In the genomic region with DNA sequence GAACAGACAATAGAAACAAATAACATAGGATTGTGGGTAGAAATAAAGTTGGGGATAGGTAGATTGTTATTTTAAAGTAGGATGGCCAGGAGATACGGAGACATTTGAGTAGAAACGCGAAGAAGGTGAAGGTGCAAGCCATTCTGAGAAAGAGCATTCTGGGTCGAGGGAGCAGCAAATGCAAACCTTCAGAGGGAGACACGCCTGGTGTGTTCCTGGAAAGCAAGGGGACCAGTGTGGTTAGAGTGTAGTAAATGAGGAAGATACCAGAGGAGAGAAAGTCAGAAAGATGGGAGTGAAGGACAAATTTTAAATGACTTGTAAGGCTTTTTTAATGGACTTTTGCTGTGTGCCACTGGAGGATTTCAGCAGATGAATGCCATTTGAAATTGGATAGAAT, we compare ENCODE assay signal across 10 cellular contexts. TPM values are rescaled to one million over a fixed set of nuclear protein-coding genes. Genes with fewer than 3 reads are reported as not detected.
DNase-seq lines count a peak whose midpoint lies in the region; ATAC-seq, FAIRE-seq and TF ChIP-seq lines count a peak whose summit lies in the region.
"Had no signal": no experiment of that assay in that cellular context is flagged by ENCODE, and none has a peak within 500 bp of the region (broad histone marks: within the 10 kb centered on the region; RNA-seq: fewer than 3 reads in every experiment).

No MANE protein-coding gene starts in this region.

- H3K79me2 ChIP-seq in GM23338 (replicated peaks; ENCODE audit: insufficient read depth) = peaks cover 31% of the 10 kb centered on the region

- H2AFZ ChIP-seq in GM23338 = no peak overlapping the region

- peak overlapping the region; percentile 92 for H3K4me3 Mint-ChIP-seq in GM23338
- H3K4me3 Mint-ChIP-seq in activated T-helper 17 cell treated with anti-CD3 and anti-CD28 coated beads, Interleukin-2, amount 50 U/mL, for 72 hours = peak overlapping the region; percentile 90

- FAIRE-seq in A549 (lab: Jason Lieb, UNC) = no peak
- FAIRE-seq: pancreas had no signal

- H3K4me1 ChIP-seq in A549 (peaks cover 14% of the 10 kb centered on the region; the same call in 2 of the 3 replicates), GM23338 (ENCODE audit: insufficient read depth) (no peaks in the 10 kb centered on the region; the same call in 1 of the 2 replicates)

- H3K36me3 Mint-ChIP-seq in GM23338 (ENCODE audit: low read depth) = peaks cover 19% of the 10 kb centered on the region
- H3K36me3 Mint-ChIP-seq in activated T-helper 17 cell treated with anti-CD3 and anti-CD28 coated beads, Interleukin-2, amount 50 U/mL, for 72 hours (ENCODE audit: low read depth) = peaks cover 57% of the 10 kb centered on the region

- no peak overlapping the region; the same call in 1 of the 2 replicates for H3K27ac Mint-ChIP-seq in GM23338
- H3K27ac Mint-ChIP-seq in activated T-helper 17 cell treated with anti-CD3 and anti-CD28 coated beads, Interleukin-2, amount 50 U/mL, for 72 hours = peak overlapping the region; percentile 96

- no peak for TF ChIP-seq RAD21 in A549 (conservative IDR thresholded peaks at IDR 0.05 in 1 of 2, IDR thresholded peaks at IDR 0.05 in 1 of 2)

- POLR2A ChIA-PET in A549 (lab: Yijun Ruan, JAX) = no interaction called here

- TF ChIP-seq CTCF in A549 (IDR thresholded peaks at IDR 0.05) = no peak
- no peak for TF ChIP-seq CTCF in GM23338 (conservative IDR thresholded peaks at IDR 0.05; ENCODE audit: low read depth in 2 of 2)

- H3K27ac ChIP-seq in A549 = no peak overlapping the region; a peak in 1 of 6 replicates
- H3K27ac ChIP-seq in GM23338 (ENCODE audit: low read depth) = no peak overlapping the region

- WGBS in A549 (ENCODE audit: missing lambda C conversion rate) = 91% methylated on average over 5 of the region's 5 CpGs

- peaks cover 5% of the 10 kb centered on the region for H3K4me1 Mint-ChIP-seq in GM23338
- peaks cover 20% of the 10 kb centered on the region for H3K4me1 Mint-ChIP-seq in activated T-helper 17 cell treated with anti-CD3 and anti-CD28 coated beads, Interleukin-2, amount 50 U/mL, for 72 hours

- no peaks in the 10 kb centered on the region for H4K20me1 ChIP-seq in GM23338 (replicated peaks; ENCODE audit: insufficient read depth)

- 0 out of 2 replicates have a peak, but pooled peaks cover 5% of the 10 kb centered on the region for H3F3A ChIP-seq in GM23338 (replicated peaks; ENCODE audit: low read depth)

- TF ChIP-seq EP300 in A549 (IDR thresholded peaks at IDR 0.05) = no peak; a peak in 1 of 5 replicates

- ATAC-seq in A549 = no peak
- no peak for ATAC-seq in GM23338
- ATAC-seq in activated T-helper 17 cell treated with anti-CD3 and anti-CD28 coated beads, Interleukin-2, amount 50 U/mL, for 72 hours (replicated peaks) = no peak
- ATAC-seq in HG03159 (IDR thresholded peaks at IDR 0.05; ENCODE audit: unreplicated experiment) = no peak

- H3K9me3 ChIP-seq in A549 = no peaks in the 10 kb centered on the region
- H3K9me3 ChIP-seq: pancreas had no signal

- no peaks in the 10 kb centered on the region for H3K9me3 Mint-ChIP-seq in GM23338
- no peaks in the 10 kb centered on the region for H3K9me3 Mint-ChIP-seq in activated T-helper 17 cell treated with anti-CD3 and anti-CD28 coated beads, Interleukin-2, amount 50 U/mL, for 72 hours

- H3K4me2 ChIP-seq in A549 = peak overlapping the region; percentile 77
- peak overlapping the region; percentile 93 for H3K4me2 ChIP-seq in GM23338

- no peaks in the 10 kb centered on the region for H3K27me3 ChIP-seq in GM23338 (ENCODE audit: insufficient read depth)
- H3K27me3 ChIP-seq: pancreas had no signal

- H3K27me3 Mint-ChIP-seq in GM23338 (ENCODE audit: insufficient read depth, low read depth, poor library complexity) = peaks cover 10% of the 10 kb centered on the region
- H3K27me3 Mint-ChIP-seq in activated T-helper 17 cell treated with anti-CD3 and anti-CD28 coated beads, Interleukin-2, amount 50 U/mL, for 72 hours = no peaks in the 10 kb centered on the region

- H3K36me3 ChIP-seq in GM23338 (ENCODE audit: insufficient read depth) = no peaks in the 10 kb centered on the region
- H3K36me3 ChIP-seq: pancreas had no signal

- DNase-seq in A549 (ENCODE audit: low read depth in 1 of 2, low spot score in 1 of 2) (no peak), GM23338 (ENCODE audit: low spot score) (no peak), kidney tubule cell (ENCODE audit: low spot score) (peak; percentile 8), AG08395 (ENCODE audit: low spot score) (no peak), NCI-H345 (lab: John Stamatoyannopoulos, UW) (no peak)
- DNase-seq in effector CD8-positive, alpha-beta T cell (lab: John Stamatoyannopoulos, UW) = no peak
- DNase-seq: pancreas, SW 1271 had no signal

- H3K4me3 ChIP-seq in A549 = no peak overlapping the region; the same call in 2 of the 3 replicates
- H3K4me3 ChIP-seq in GM23338 = peak overlapping the region; percentile 85

- CTCF ChIA-PET in A549 (lab: Yijun Ruan, JAX) = interaction anchor here (0.8 to 1.0 kb wide), 2 partner anchors 11 to 167 kb away, joined by 3 to 4 read pairs; no protein-coding TSS in a partner anchor

- TF ChIP-seq POLR2A in A549 (IDR thresholded peaks at IDR 0.05; ENCODE audit: low read length) = no peak

- H3K9me2 ChIP-seq in GM23338 (ENCODE audit: insufficient read depth) = no peaks in the 10 kb centered on the region

TF ChIP-seq in A549, 52 proteins besides CTCF, POLR2A, EP300 and RAD21:
- TF ChIP-seq SREBF2 (IDR thresholded peaks at IDR 0.05) (no peak), FOSL2 (IDR thresholded peaks at IDR 0.05) (no peak), FOSL2 (CRISPR knock-in tag; IDR thresholded peaks at IDR 0.05) (no peak)
- TF ChIP-seq, protein P1, sequence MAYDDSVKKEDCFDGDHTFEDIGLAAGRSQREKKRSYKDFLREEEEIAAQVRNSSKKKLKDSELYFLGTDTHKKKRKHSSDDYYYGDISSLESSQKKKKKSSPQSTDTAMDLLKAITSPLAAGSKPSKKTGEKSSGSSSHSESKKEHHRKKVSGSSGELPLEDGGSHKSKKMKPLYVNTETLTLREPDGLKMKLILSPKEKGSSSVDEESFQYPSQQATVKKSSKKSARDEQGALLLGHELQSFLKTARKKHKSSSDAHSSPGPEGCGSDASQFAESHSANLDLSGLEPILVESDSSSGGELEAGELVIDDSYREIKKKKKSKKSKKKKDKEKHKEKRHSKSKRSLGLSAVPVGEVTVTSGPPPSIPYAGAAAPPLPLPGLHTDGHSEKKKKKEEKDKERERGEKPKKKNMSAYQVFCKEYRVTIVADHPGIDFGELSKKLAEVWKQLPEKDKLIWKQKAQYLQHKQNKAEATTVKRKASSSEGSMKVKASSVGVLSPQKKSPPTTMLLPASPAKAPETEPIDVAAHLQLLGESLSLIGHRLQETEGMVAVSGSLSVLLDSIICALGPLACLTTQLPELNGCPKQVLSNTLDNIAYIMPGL (CRISPR knock-in tag; IDR thresholded peaks at IDR 0.05; ENCODE audit: borderline replicate concordance) = no peak

TF ChIP-seq in GM23338, 12 proteins besides CTCF, POLR2A, EP300 and RAD21:
- no peak for TF ChIP-seq JUNB (IDR thresholded peaks at IDR 0.05; ENCODE audit: unreplicated experiment)
- TF ChIP-seq, protein P2, sequence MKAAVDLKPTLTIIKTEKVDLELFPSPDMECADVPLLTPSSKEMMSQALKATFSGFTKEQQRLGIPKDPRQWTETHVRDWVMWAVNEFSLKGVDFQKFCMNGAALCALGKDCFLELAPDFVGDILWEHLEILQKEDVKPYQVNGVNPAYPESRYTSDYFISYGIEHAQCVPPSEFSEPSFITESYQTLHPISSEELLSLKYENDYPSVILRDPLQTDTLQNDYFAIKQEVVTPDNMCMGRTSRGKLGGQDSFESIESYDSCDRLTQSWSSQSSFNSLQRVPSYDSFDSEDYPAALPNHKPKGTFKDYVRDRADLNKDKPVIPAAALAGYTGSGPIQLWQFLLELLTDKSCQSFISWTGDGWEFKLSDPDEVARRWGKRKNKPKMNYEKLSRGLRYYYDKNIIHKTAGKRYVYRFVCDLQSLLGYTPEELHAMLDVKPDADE (IDR thresholded peaks at IDR 0.05) = no peak
- TF ChIP-seq EZH2 (IDR thresholded peaks at IDR 0.05; ENCODE audit: low read depth, unreplicated experiment) = no peak
- TF ChIP-seq, protein P3, sequence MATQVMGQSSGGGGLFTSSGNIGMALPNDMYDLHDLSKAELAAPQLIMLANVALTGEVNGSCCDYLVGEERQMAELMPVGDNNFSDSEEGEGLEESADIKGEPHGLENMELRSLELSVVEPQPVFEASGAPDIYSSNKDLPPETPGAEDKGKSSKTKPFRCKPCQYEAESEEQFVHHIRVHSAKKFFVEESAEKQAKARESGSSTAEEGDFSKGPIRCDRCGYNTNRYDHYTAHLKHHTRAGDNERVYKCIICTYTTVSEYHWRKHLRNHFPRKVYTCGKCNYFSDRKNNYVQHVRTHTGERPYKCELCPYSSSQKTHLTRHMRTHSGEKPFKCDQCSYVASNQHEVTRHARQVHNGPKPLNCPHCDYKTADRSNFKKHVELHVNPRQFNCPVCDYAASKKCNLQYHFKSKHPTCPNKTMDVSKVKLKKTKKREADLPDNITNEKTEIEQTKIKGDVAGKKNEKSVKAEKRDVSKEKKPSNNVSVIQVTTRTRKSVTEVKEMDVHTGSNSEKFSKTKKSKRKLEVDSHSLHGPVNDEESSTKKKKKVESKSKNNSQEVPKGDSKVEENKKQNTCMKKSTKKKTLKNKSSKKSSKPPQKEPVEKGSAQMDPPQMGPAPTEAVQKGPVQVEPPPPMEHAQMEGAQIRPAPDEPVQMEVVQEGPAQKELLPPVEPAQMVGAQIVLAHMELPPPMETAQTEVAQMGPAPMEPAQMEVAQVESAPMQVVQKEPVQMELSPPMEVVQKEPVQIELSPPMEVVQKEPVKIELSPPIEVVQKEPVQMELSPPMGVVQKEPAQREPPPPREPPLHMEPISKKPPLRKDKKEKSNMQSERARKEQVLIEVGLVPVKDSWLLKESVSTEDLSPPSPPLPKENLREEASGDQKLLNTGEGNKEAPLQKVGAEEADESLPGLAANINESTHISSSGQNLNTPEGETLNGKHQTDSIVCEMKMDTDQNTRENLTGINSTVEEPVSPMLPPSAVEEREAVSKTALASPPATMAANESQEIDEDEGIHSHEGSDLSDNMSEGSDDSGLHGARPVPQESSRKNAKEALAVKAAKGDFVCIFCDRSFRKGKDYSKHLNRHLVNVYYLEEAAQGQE (IDR thresholded peaks at IDR 0.05; ENCODE audit: unreplicated experiment) = no peak
- TF ChIP-seq STAT1 (IDR thresholded peaks at IDR 0.05; ENCODE audit: unreplicated experiment) = no peak
- TF ChIP-seq POLR2AphosphoS5 (IDR thresholded peaks at IDR 0.05; ENCODE audit: low read depth) = no peak
- TF ChIP-seq NANOG (IDR thresholded peaks at IDR 0.05; ENCODE audit: borderline replicate concordance) = no peak

RNA-seq across cellular contexts. Expression of a gene that starts 1.7 kb away (rescaled TPM):
- polyA plus RNA-seq in A549 (2011; rRNA removed) (16.0 and 19.7 TPM in 2 replicates), A549 (2017; fragmentation: RNase III; extraction: RNeasy Plus Mini Kit Qiagen cat#74134 plus additional on column Dnase treatment) (7.5 to 8.5 TPM (median 7.9 TPM) in 3 replicates), GM23338 (2016; fragmentation: Nextera tagmentation; extraction: Ambion mirVana) (12.2 and 17.0 TPM in 2 replicates)
- 4.9 and 5.2 TPM in 2 replicates for polyA plus RNA-seq in A549 (2012; cell fraction: cytosol; rRNA removed)
- 2.9 and 4.5 TPM in 2 replicates for polyA plus RNA-seq in A549 (2012; cell fraction: nucleus; rRNA removed)
- polyA minus RNA-seq in A549 (2011; rRNA and poly(A)+ RNA removed) = 13.1 and 14.3 TPM in 2 replicates
- 18.5 and 21.0 TPM in 2 replicates for total RNA-seq in GM23338 (2014; rRNA removed; shearing (Covaris generic))
- total RNA-seq in activated T-helper 17 cell treated with anti-CD3 and anti-CD28 coated beads, Interleukin-2, amount 50 U/mL, for 72 hours = 10 to 100 TPM; 19.1 to 21.7 TPM
